9 cellular contexts compared by ENCODE assay signal in genomic region chr11:12800032-12800671, GRCh38.
DNase-seq lines count a peak whose midpoint lies in the region; ATAC-seq, FAIRE-seq and TF ChIP-seq lines count a peak whose summit lies in the region.
"Had no signal": no experiment of that assay in that cellular context is flagged by ENCODE, and none has a peak within 500 bp of the region (broad histone marks: within the 10 kb centered on the region; RNA-seq: fewer than 3 reads in every experiment).

No MANE protein-coding gene starts in this region.

- H3K9me3 Mint-ChIP-seq in WTC11 = no peaks in the 10 kb centered on the region
- no peaks in the 10 kb centered on the region for H3K9me3 Mint-ChIP-seq in activated naive CD4-positive, alpha-beta T cell treated with anti-CD3 and anti-CD28 coated beads, Interleukin-2, amount 10 ng/mL, durations not matched to agents 7 days and 5 days

- no peaks in the 10 kb centered on the region for H3K9me3 ChIP-seq in keratinocyte (ENCODE audit: control insufficient read depth, low read depth, low read length)
- no peaks in the 10 kb centered on the region for H3K9me3 ChIP-seq in upper lobe of right lung
- H3K9me3 ChIP-seq: BLaER1 had no signal

- no peak overlapping the region for H2AFZ ChIP-seq in keratinocyte (ENCODE audit: control insufficient read depth, low read length)

- DNase-seq in SIG-M5 treated with dmso at 0.1 percent for 504 hours (lab: John Stamatoyannopoulos, UW; ENCODE audit: unreplicated experiment) (peak; percentile 38), SIG-M5 (lab: John Stamatoyannopoulos, UW) (no peak), WTC11 (ENCODE audit: low spot score) (no peak), keratinocyte (ENCODE audit: low read depth, low spot score) (no peak), upper lobe of right lung (no peak), coronary artery (ENCODE audit: low spot score) (no peak), cerebellar cortex (ENCODE audit: low spot score) (no peak)
- DNase-seq in activated naive CD4-positive, alpha-beta T cell treated with anti-CD3 and anti-CD28 coated beads, Interleukin-2, amount 10 ng/mL, durations not matched to agents 7 days and 5 days = no peak

- peak overlapping the region; percentile 61 for H3K9ac ChIP-seq in keratinocyte (ENCODE audit: control insufficient read depth, extremely low read depth, insufficient read depth, low read length)
- H3K9ac ChIP-seq: BLaER1 had no signal

- peak; percentile 89 for FAIRE-seq in keratinocyte (lab: Jason Lieb, UNC)

- peaks cover 66% of the 10 kb centered on the region for H3K4me1 ChIP-seq in keratinocyte (ENCODE audit: control insufficient read depth, extremely low read depth, insufficient read depth, low read length)
- H3K4me1 ChIP-seq in upper lobe of right lung = peaks cover 28% of the 10 kb centered on the region
- H3K4me1 ChIP-seq: BLaER1 had no signal

- H4K20me1 ChIP-seq in keratinocyte (ENCODE audit: control insufficient read depth, extremely low read depth, insufficient read depth, low read length) = no peaks in the 10 kb centered on the region
- H4K20me1 ChIP-seq: BLaER1 had no signal

- ATAC-seq in WTC11 (peak; percentile 60), upper lobe of right lung (peak; percentile 77)

- peak overlapping the region; percentile 86 for H3K27ac ChIP-seq in keratinocyte (ENCODE audit: control insufficient read depth, insufficient read depth, low read length)
- peak overlapping the region; percentile 13 for H3K27ac ChIP-seq in upper lobe of right lung
- H3K27ac ChIP-seq in coronary artery = no peak overlapping the region
- H3K27ac ChIP-seq: BLaER1 had no signal

- peak overlapping the region; percentile 22 for H3K4me3 Mint-ChIP-seq in WTC11
- H3K4me3 Mint-ChIP-seq in activated naive CD4-positive, alpha-beta T cell treated with anti-CD3 and anti-CD28 coated beads, Interleukin-2, amount 10 ng/mL, durations not matched to agents 7 days and 5 days = no peak overlapping the region

- H3K36me3 Mint-ChIP-seq in WTC11 = peaks cover 7% of the 10 kb centered on the region
- H3K36me3 Mint-ChIP-seq in activated naive CD4-positive, alpha-beta T cell treated with anti-CD3 and anti-CD28 coated beads, Interleukin-2, amount 10 ng/mL, durations not matched to agents 7 days and 5 days = no peaks in the 10 kb centered on the region

- POLR2A ChIA-PET in WTC11 (lab: Charles Lee) = interaction anchor here (1.0 to 2.0 kb wide), 2 partner anchors 11 to 64 kb away, joined by 3 to 9 read pairs; no protein-coding TSS in a partner anchor

- H3K36me3 ChIP-seq in keratinocyte (ENCODE audit: control insufficient read depth in 2 of 2, extremely low read depth in 1 of 2, insufficient read depth in 2 of 2, low read length in 2 of 2) = peaks cover 3 to 4% of the 10 kb centered on the region in 2 experiments
- no peaks in the 10 kb centered on the region for H3K36me3 ChIP-seq in upper lobe of right lung
- H3K36me3 ChIP-seq: BLaER1 had no signal

- TF ChIP-seq CTCF in WTC11 (IDR thresholded peaks at IDR 0.05) = no peak
- no peak for TF ChIP-seq CTCF in keratinocyte (optimal IDR thresholded peaks at IDR 0.05 in 1 of 3, IDR thresholded peaks at IDR 0.05 in 1 of 3, conservative IDR thresholded peaks at IDR 0.05 in 1 of 3; ENCODE audit: extremely low read depth in 1 of 3, insufficient read depth in 2 of 3, low read length in 3 of 3)
- no peak for TF ChIP-seq CTCF in upper lobe of right lung (IDR thresholded peaks at IDR 0.05)
- no peak for TF ChIP-seq CTCF in coronary artery (IDR thresholded peaks at IDR 0.05)

- peaks cover 61% of the 10 kb centered on the region for H3K79me2 ChIP-seq in keratinocyte (ENCODE audit: control insufficient read depth, insufficient read depth, low read length)

- peak overlapping the region in 2 of 3 experiments; percentile 32 to 56 for H3K4me3 ChIP-seq in keratinocyte (ENCODE audit: control insufficient read depth in 2 of 3, extremely low read depth in 1 of 3, insufficient read depth in 2 of 3, low read depth in 1 of 3, low read length in 3 of 3)
- no peak overlapping the region for H3K4me3 ChIP-seq in upper lobe of right lung
- H3K4me3 ChIP-seq in coronary artery = no peak overlapping the region
- H3K4me3 ChIP-seq: BLaER1 had no signal

- CTCF ChIA-PET in WTC11 (lab: Charles Lee) = interaction anchor here (0.9 to 1.7 kb wide), 5 partner anchors 28 to 434 kb away, joined by 3 to 7 read pairs (median 3); no protein-coding TSS in a partner anchor
- CTCF ChIA-PET in activated naive CD4-positive, alpha-beta T cell treated with anti-CD3 and anti-CD28 coated beads, Interleukin-2, amount 10 ng/mL, durations not matched to agents 7 days and 5 days (lab: Charles Lee) = interaction anchor here (0.6 to 1.2 kb wide), 2 partner anchors 12 to 66 kb away, joined by 3 read pairs; no protein-coding TSS in a partner anchor

- dilution Hi-C loops in keratinocyte (cut with MboI; ENCODE audit: extremely low pct_ligation_motif_present, low sequenced_read_pairs) = no loop called here

- peaks cover 13% of the 10 kb centered on the region for H3K9me1 ChIP-seq in keratinocyte (ENCODE audit: control insufficient read depth, extremely low read depth, insufficient read depth, low read length)

- H3K27me3 Mint-ChIP-seq in WTC11 (ENCODE audit: low read depth) = no peaks in the 10 kb centered on the region
- H3K27me3 Mint-ChIP-seq in activated naive CD4-positive, alpha-beta T cell treated with anti-CD3 and anti-CD28 coated beads, Interleukin-2, amount 10 ng/mL, durations not matched to agents 7 days and 5 days = peaks cover 41% of the 10 kb centered on the region

- intact Hi-C loops in upper lobe of right lung (cut with DNase I) = no loop called here

- H3K27me3 ChIP-seq in keratinocyte (ENCODE audit: control insufficient read depth, extremely low read depth, insufficient read depth, low read length) (no peaks in the 10 kb centered on the region), upper lobe of right lung (no peaks in the 10 kb centered on the region)
- H3K27me3 ChIP-seq: BLaER1 had no signal

- H3K27ac Mint-ChIP-seq in WTC11 = peak overlapping the region; percentile 94
- no peak overlapping the region for H3K27ac Mint-ChIP-seq in activated naive CD4-positive, alpha-beta T cell treated with anti-CD3 and anti-CD28 coated beads, Interleukin-2, amount 10 ng/mL, durations not matched to agents 7 days and 5 days

- H3K4me1 Mint-ChIP-seq in WTC11 = peaks cover 73% of the 10 kb centered on the region
- H3K4me1 Mint-ChIP-seq in activated naive CD4-positive, alpha-beta T cell treated with anti-CD3 and anti-CD28 coated beads, Interleukin-2, amount 10 ng/mL, durations not matched to agents 7 days and 5 days = no peaks in the 10 kb centered on the region

- H3K4me2 ChIP-seq in keratinocyte (ENCODE audit: control insufficient read depth, extremely low read depth, insufficient read depth, low read depth, low read length) = peak overlapping the region; percentile 82
- H3K4me2 ChIP-seq: BLaER1 had no signal

TF ChIP-seq in WTC11, 78 proteins besides CTCF, POLR2A, EP300 and RAD21 (continues in another document):
- TF ChIP-seq ZSCAN18 (CRISPR knock-in tag; IDR thresholded peaks at IDR 0.05) (no peak), ZBTB43 (CRISPR knock-in tag; IDR thresholded peaks at IDR 0.05) (no peak), HMGXB4 (CRISPR knock-in tag; IDR thresholded peaks at IDR 0.05) (no peak), FOXK1 (CRISPR knock-in tag; IDR thresholded peaks at IDR 0.05) (no peak), TCF7 (CRISPR knock-in tag; IDR thresholded peaks at IDR 0.05; ENCODE audit: low read depth) (no peak), FOXP1 (CRISPR knock-in tag; IDR thresholded peaks at IDR 0.05; ENCODE audit: borderline replicate concordance) (no peak), PRRX2 (CRISPR knock-in tag; IDR thresholded peaks at IDR 0.05) (no peak), ZNF416 (CRISPR knock-in tag; IDR thresholded peaks at IDR 0.05) (no peak)

Comparison
In these comparisons a context has a peak if more than half of its experiments do, and no peak if none do; other contexts are left out.
1. H3K27ac ChIP-seq: peak in keratinocyte (single experiment) and upper lobe of right lung (single experiment); none in coronary artery (0 of 2).
2. H3K4me3 ChIP-seq: peak in keratinocyte (2 of 3); none in upper lobe of right lung (single experiment) and coronary artery (single experiment).